In genomic region chr3:112686360-112686759, GRCh38 we compare ENCODE assay signal across 2 cellular contexts.
A peak's percentile ranks its signal among the peaks of the same experiment; 100 is the strongest.
TF ChIP-seq lines count a peak whose summit lies in the region.

No MANE protein-coding gene starts in this region.

TF ChIP-seq in GM23338, 12 proteins besides CTCF, POLR2A, EP300 and RAD21:
- TF ChIP-seq ETS1 (IDR thresholded peaks at IDR 0.05) (no peak), ZNF114 (CRISPR knock-in tag; IDR thresholded peaks at IDR 0.05) (no peak), ZNF462 (CRISPR knock-in tag; IDR thresholded peaks at IDR 0.05) (0 out of 2 replicates have a peak, but pooled peaks have one; percentile 12), EZH2 (IDR thresholded peaks at IDR 0.05; ENCODE audit: low read depth, unreplicated experiment) (no peak), REST (IDR thresholded peaks at IDR 0.05; ENCODE audit: unreplicated experiment) (no peak), JUNB (IDR thresholded peaks at IDR 0.05; ENCODE audit: unreplicated experiment) (no peak), NANOG (IDR thresholded peaks at IDR 0.05; ENCODE audit: borderline replicate concordance) (no peak), ZNF331 (CRISPR knock-in tag; IDR thresholded peaks at IDR 0.05; ENCODE audit: low read depth) (no peak)

TF ChIP-seq in IMR-90, 13 proteins besides CTCF, POLR2A, EP300 and RAD21:
- TF ChIP-seq SMC3 (IDR thresholded peaks at IDR 0.05; ENCODE audit: low read depth, low read length) (no peak), ELK1 (IDR thresholded peaks at IDR 0.05; ENCODE audit: borderline replicate concordance, low read depth, low read length) (no peak), NFE2L2 (IDR thresholded peaks at IDR 0.05; ENCODE audit: low read depth, low read length) (no peak), MXI1 (IDR thresholded peaks at IDR 0.05; ENCODE audit: borderline replicate concordance, low read depth, low read length) (no peak), CEBPB (IDR thresholded peaks at IDR 0.05; ENCODE audit: low read depth, low read length) (no peak), MAFK (IDR thresholded peaks at IDR 0.05; ENCODE audit: low read depth, low read length) (no peak), USF2 (IDR thresholded peaks at IDR 0.05; ENCODE audit: low read depth, low read length) (no peak), MAZ (IDR thresholded peaks at IDR 0.05; ENCODE audit: borderline replicate concordance, low read depth, low read length) (no peak), RCOR1 (IDR thresholded peaks at IDR 0.05; ENCODE audit: insufficient replicate concordance, low read length) (no peak)
